Comparison of ENCODE assay signal across 9 cellular contexts in the genomic region with DNA sequence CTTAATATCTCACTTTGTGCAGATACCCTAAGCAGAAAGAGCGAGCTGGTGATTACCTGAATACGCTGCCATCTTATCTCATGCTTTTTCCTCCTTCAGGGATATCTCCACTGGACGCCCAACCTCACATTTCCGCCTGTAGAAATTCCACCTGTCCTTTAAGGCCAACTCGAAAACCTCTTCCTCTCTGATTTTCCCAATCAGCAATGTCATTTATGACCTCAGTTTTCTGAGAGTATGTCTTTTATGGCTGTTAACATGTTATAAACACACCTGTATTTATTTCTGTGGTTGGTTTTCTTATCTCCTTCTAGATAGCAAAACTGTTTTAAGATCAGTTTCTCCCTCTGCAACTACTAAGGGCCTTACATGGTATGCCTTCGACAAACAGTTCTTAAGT. TPM values are rescaled to one million over a fixed set of nuclear protein-coding genes. Genes with fewer than 3 reads are reported as not detected.
DNase-seq lines count a peak whose midpoint lies in the region; ATAC-seq, FAIRE-seq and TF ChIP-seq lines count a peak whose summit lies in the region.
"Had no signal": no experiment of that assay in that cellular context is flagged by ENCODE, and none has a peak within 500 bp of the region (broad histone marks: within the 10 kb centered on the region; RNA-seq: fewer than 3 reads in every experiment).

No MANE protein-coding gene starts in this region.

- H3K27me3 Mint-ChIP-seq in activated naive CD4-positive, alpha-beta T cell treated with anti-CD3 and anti-CD28 coated beads, Interleukin-2, amount 10 ng/mL, durations not matched to agents 7 days and 5 days = no peaks in the 10 kb centered on the region
- no peaks in the 10 kb centered on the region for H3K27me3 Mint-ChIP-seq in activated naive CD8-positive, alpha-beta T cell treated with anti-CD3 and anti-CD28 coated beads, Interleukin-2, amount 10 ng/mL, durations not matched to agents 7 days and 5 days
- H3K27me3 Mint-ChIP-seq in mesothelial cell of epicardium (ENCODE audit: low read depth) = peaks cover 37% of the 10 kb centered on the region

- H3K4me1 ChIP-seq in tibial nerve (peaks cover 0 to 77% (median 53%) of the 10 kb centered on the region in 4 donors), pancreas (peaks cover 0 to 16% (median 3%) of the 10 kb centered on the region in 3 donors)

- H3K27ac ChIP-seq in tibial nerve = peak overlapping the region; percentile 94 to 99 (median 97)
- H3K27ac ChIP-seq in pancreas = peak overlapping the region in 1 of 4 donors; percentile 89

- POLR2A ChIA-PET in activated naive CD8-positive, alpha-beta T cell treated with anti-CD3 and anti-CD28 coated beads, Interleukin-2, amount 10 ng/mL, durations not matched to agents 7 days and 5 days (lab: Charles Lee) = interaction anchor here (1.2 to 9.1 kb wide), 4 partner anchors 8 to 59 kb away, joined by 3 to 153 read pairs (median 22); no protein-coding TSS in a partner anchor

- TF ChIP-seq POLR2A in tibial nerve (IDR thresholded peaks at IDR 0.05) = no peak

- H3K4me1 Mint-ChIP-seq in activated naive CD4-positive, alpha-beta T cell treated with anti-CD3 and anti-CD28 coated beads, Interleukin-2, amount 10 ng/mL, durations not matched to agents 7 days and 5 days = peaks cover 82% of the 10 kb centered on the region
- H3K4me1 Mint-ChIP-seq in activated naive CD8-positive, alpha-beta T cell treated with anti-CD3 and anti-CD28 coated beads, Interleukin-2, amount 10 ng/mL, durations not matched to agents 7 days and 5 days = peaks cover 63% of the 10 kb centered on the region
- H3K4me1 Mint-ChIP-seq in mesothelial cell of epicardium = peaks cover 23% of the 10 kb centered on the region

- intact Hi-C loops in pancreas (cut with DNase I) = loop anchor here in 2 of 3 donors (5.0 kb wide), 1 partner anchor 38 kb away; no protein-coding TSS in a partner anchor

- H3K36me3 Mint-ChIP-seq in activated naive CD4-positive, alpha-beta T cell treated with anti-CD3 and anti-CD28 coated beads, Interleukin-2, amount 10 ng/mL, durations not matched to agents 7 days and 5 days = peaks cover 28% of the 10 kb centered on the region
- peaks cover 9% of the 10 kb centered on the region for H3K36me3 Mint-ChIP-seq in activated naive CD8-positive, alpha-beta T cell treated with anti-CD3 and anti-CD28 coated beads, Interleukin-2, amount 10 ng/mL, durations not matched to agents 7 days and 5 days
- H3K36me3 Mint-ChIP-seq in mesothelial cell of epicardium = no peaks in the 10 kb centered on the region

- no peak for FAIRE-seq in pancreas (lab: Jason Lieb, UNC)

- TF ChIP-seq CTCF in mesothelial cell of epicardium (IDR thresholded peaks at IDR 0.05; ENCODE audit: unreplicated experiment) (no peak), tibial nerve (IDR thresholded peaks at IDR 0.05) (no peak), pancreas (IDR thresholded peaks at IDR 0.05) (no peak)

- WGBS in tibial nerve, 2 donors = 91 to 95% methylated on average over 6 of the region's 6 CpGs
- 74 to 80% methylated on average over 6 of the region's 6 CpGs for WGBS in pancreas, 2 donors

- H3K27me3 ChIP-seq in tibial nerve (no peaks in the 10 kb centered on the region), pancreas (no peaks in the 10 kb centered on the region)

- CTCF ChIA-PET in activated naive CD4-positive, alpha-beta T cell treated with anti-CD3 and anti-CD28 coated beads, Interleukin-2, amount 10 ng/mL, durations not matched to agents 7 days and 5 days (lab: Charles Lee) = interaction anchor here (1.2 to 12.6 kb wide), 12 partner anchors 10 to 549 kb away, joined by 3 to 237 read pairs (median 10); partner anchors contain the start of gene CD55

- no peak for ATAC-seq in activated naive CD8-positive, alpha-beta T cell treated with anti-CD3 and anti-CD28 coated beads, Interleukin-2, amount 10 ng/mL, durations not matched to agents 7 days and 5 days (ENCODE audit: low read depth)
- ATAC-seq in pancreas (no peak), HG02885 (IDR thresholded peaks at IDR 0.05; ENCODE audit: poor library complexity, unreplicated experiment) (no peak)

- H3K9me3 Mint-ChIP-seq in activated naive CD4-positive, alpha-beta T cell treated with anti-CD3 and anti-CD28 coated beads, Interleukin-2, amount 10 ng/mL, durations not matched to agents 7 days and 5 days = no peaks in the 10 kb centered on the region
- no peaks in the 10 kb centered on the region for H3K9me3 Mint-ChIP-seq in activated naive CD8-positive, alpha-beta T cell treated with anti-CD3 and anti-CD28 coated beads, Interleukin-2, amount 10 ng/mL, durations not matched to agents 7 days and 5 days
- H3K9me3 Mint-ChIP-seq in mesothelial cell of epicardium = no peaks in the 10 kb centered on the region

- H3K4me3 ChIP-seq in tibial nerve (no peak overlapping the region), pancreas (no peak overlapping the region)

- H3K4me3 Mint-ChIP-seq in activated naive CD4-positive, alpha-beta T cell treated with anti-CD3 and anti-CD28 coated beads, Interleukin-2, amount 10 ng/mL, durations not matched to agents 7 days and 5 days = peak overlapping the region; percentile 83
- H3K4me3 Mint-ChIP-seq in activated naive CD8-positive, alpha-beta T cell treated with anti-CD3 and anti-CD28 coated beads, Interleukin-2, amount 10 ng/mL, durations not matched to agents 7 days and 5 days = peak overlapping the region; percentile 45
- peak overlapping the region; percentile 63 for H3K4me3 Mint-ChIP-seq in mesothelial cell of epicardium

- DNase-seq in activated naive CD4-positive, alpha-beta T cell treated with anti-CD3 and anti-CD28 coated beads, Interleukin-2, amount 10 ng/mL, durations not matched to agents 7 days and 5 days = no peak
- no peak for DNase-seq in activated naive CD4-positive, alpha-beta T cell treated with anti-CD3 and anti-CD28 coated beads, Interleukin-2, amount 50 U/mL, for 16 hours
- no peak for DNase-seq in activated naive CD8-positive, alpha-beta T cell treated with anti-CD3 and anti-CD28 coated beads, Interleukin-2, amount 10 ng/mL, durations not matched to agents 7 days and 5 days
- no peak for DNase-seq in mesothelial cell of epicardium (ENCODE audit: low spot score in 2 of 2, unreplicated experiment in 2 of 2)
- no peak for DNase-seq in tibial nerve (ENCODE audit: low spot score in 2 of 2)
- no peak for DNase-seq in pancreas
- DNase-seq in SHP77 treated with DMSO at 0.1 percent for 48 hours (lab: John Stamatoyannopoulos, UW) = no peak
- DNase-seq: NCI-H1105 had no signal

- H3K9me3 ChIP-seq in tibial nerve (no peaks in the 10 kb centered on the region), pancreas (no peaks in the 10 kb centered on the region)

- H3K27ac Mint-ChIP-seq in activated naive CD4-positive, alpha-beta T cell treated with anti-CD3 and anti-CD28 coated beads, Interleukin-2, amount 10 ng/mL, durations not matched to agents 7 days and 5 days = peak overlapping the region; percentile 79
- H3K27ac Mint-ChIP-seq in activated naive CD8-positive, alpha-beta T cell treated with anti-CD3 and anti-CD28 coated beads, Interleukin-2, amount 10 ng/mL, durations not matched to agents 7 days and 5 days = peak overlapping the region; percentile 24
- no peak overlapping the region for H3K27ac Mint-ChIP-seq in mesothelial cell of epicardium

- H3K36me3 ChIP-seq in tibial nerve (peaks cover 0 to 11% (median 0%) of the 10 kb centered on the region in 3 donors), pancreas (no peaks in the 10 kb centered on the region)

- no peak for TF ChIP-seq EP300 in tibial nerve (IDR thresholded peaks at IDR 0.05)

RNA-seq across cellular contexts. Expression of gene CD34, which starts 41.1 kb away (rescaled TPM):
- total RNA-seq in activated naive CD8-positive, alpha-beta T cell treated with anti-CD3 and anti-CD28 coated beads, Interleukin-2, amount 10 ng/mL, durations not matched to agents 7 days and 5 days = not detected
- total RNA-seq in mesothelial cell of epicardium (1.2 to 1.6 TPM (median 1.2 TPM) in 3 replicates), tibial nerve (10 to 100 TPM; 38.5 to 73.7 (median 55.3) TPM), pancreas (10 to 100 TPM in 1 of 6 donors, 1 to 10 TPM in 5; 5.2 to 11.9 (median 8.1) TPM)
- polyA plus RNA-seq in pancreas = 10 to 100 TPM in 1 of 2 donors, 1 to 10 TPM in 1; 5.9 to 11.6 TPM
